In genomic region chrX:69236641-69237040, GRCh38 we compare ENCODE assay signal across 25 cellular contexts.
"Had no signal": no experiment of that assay in that cellular context is flagged by ENCODE, and none has a peak within 500 bp of the region (broad histone marks: within the 10 kb centered on the region; RNA-seq: fewer than 3 reads in every experiment).

No MANE protein-coding gene starts in this region.

- H3K36me3 ChIP-seq: cardiac muscle cell, SJCRH30 had no signal

- H3K4me2 ChIP-seq: SK-N-SH had no signal

- ATAC-seq: activated CD8-positive, alpha-beta memory T cell treated with anti-CD3 and anti-CD28 coated beads, Interleukin-2, amount 10 ng/mL, durations not matched to agents 7 days and 5 days; Panc1; WTC11 had no signal

- H3K4me3 ChIP-seq: cardiac muscle cell, SJCRH30 had no signal

- H3K9ac ChIP-seq: SK-N-SH had no signal

- H3K9me3 ChIP-seq: SJCRH30, SK-N-SH had no signal

- H3K27me3 ChIP-seq: cardiac muscle cell, SJCRH30 had no signal

- H3K27ac ChIP-seq: cardiac muscle cell, RWPE1, SJCRH30 had no signal

- DNase-seq: activated CD4-positive, alpha-beta T cell treated with anti-CD3 and anti-CD28 coated beads for 48 hours; activated CD4-positive, alpha-beta T cell treated with anti-CD3 and anti-CD28 coated beads, Interleukin-2, amount 50 U/mL, for 48 hours; activated CD4-positive, CD25-positive, alpha-beta regulatory T cell treated with anti-CD3 and anti-CD28 coated beads, Interleukin-2, amount 50 U/mL, for 72 hours; activated CD8-positive, alpha-beta memory T cell treated with anti-CD3 and anti-CD28 coated beads, Interleukin-2, amount 10 ng/mL, durations not matched to agents 7 days and 5 days; activated effector memory CD4-positive, alpha-beta T cell treated with Interleukin-2 at 50 U/mL for 16 hours; activated naive CD4-positive, alpha-beta T cell; activated T-cell treated with anti-CD3 and anti-CD28 coated beads, Interleukin-2, amount 50 U/mL, for 24 hours; aorta; NCI-H1105 treated with DMSO at 0.1 percent for 48 hours; NCI-H1436 treated with DMSO at 0.1 percent for 48 hours; NCI-H187; NCI-H2081; NCI-H510A; NCI-H526 treated with DMSO at 0.1 percent for 48 hours; NCI-H82; NK-92 treated with Interleukin-12 subunit alpha and Interleukin-12 subunit beta, amount 100 ng/mL, for 24 hours; OCI-M1; Right ventricle myocardium superior; SJCRH30; SK-N-SH; SW 1271 had no signal
